In the genomic region with DNA sequence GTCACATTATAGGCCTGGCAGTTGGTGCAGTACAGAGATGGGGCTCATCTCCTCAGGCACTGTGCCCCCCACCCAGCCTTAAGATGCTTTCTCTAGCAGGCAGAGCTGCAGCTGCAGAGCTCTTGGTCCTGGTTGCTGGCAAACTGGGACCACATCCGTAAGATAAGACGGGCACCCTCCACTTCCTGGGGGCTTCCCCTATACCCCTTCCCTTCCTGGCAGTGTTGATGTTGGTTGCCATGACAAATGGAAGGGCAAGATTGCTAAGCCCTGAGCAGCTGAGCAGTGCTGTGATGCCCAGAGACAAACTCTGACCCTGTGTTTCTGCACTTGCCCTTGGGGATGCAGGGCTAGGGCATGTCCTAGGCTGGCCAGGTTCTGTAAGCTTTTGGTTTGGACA, we compare ENCODE assay signal across 9 cellular contexts.
A peak's percentile ranks its signal among the peaks of the same experiment; 100 is the strongest.
DNase-seq lines count a peak whose midpoint lies in the region; ATAC-seq and TF ChIP-seq lines count a peak whose summit lies in the region.
"Had no signal": no experiment of that assay in that cellular context is flagged by ENCODE, and none has a peak within 500 bp of the region (broad histone marks: within the 10 kb centered on the region; RNA-seq: fewer than 3 reads in every experiment).

No MANE protein-coding gene starts in this region.

- peaks cover 0 to 18% (median 6%) of the 10 kb centered on the region in 9 donors for H3K36me3 ChIP-seq in heart left ventricle
- H3K36me3 ChIP-seq in lower lobe of right lung: no peaks in the 10 kb centered on the region

- H3K27ac ChIP-seq in heart left ventricle (peak overlapping the region in 11 of 12 donors; percentile 2 to 86 (median 61)), lower lobe of right lung (peak overlapping the region; percentile 46)

- H3K4me1 Mint-ChIP-seq in type B pancreatic cell (ENCODE audit: unreplicated experiment): peaks cover 38% of the 10 kb centered on the region

- no peak overlapping the region for H3K4me3 ChIP-seq in heart left ventricle
- no peak overlapping the region for H3K4me3 ChIP-seq in lower lobe of right lung

- no peak for TF ChIP-seq POLR2A in heart left ventricle (IDR thresholded peaks at IDR 0.05)

- intact Hi-C loops in heart left ventricle (cut with DNase I) (loop anchor here in 5 of 10 donors (5.0 to 10.0 kb wide), 4 partner anchors 81 to 134 kb away; partner anchors contain the start of gene EEPD1 (in 2 of the 5)), Right ventricle myocardium inferior (cut with DNase I) (loop anchor here (5.0 kb wide), 1 partner anchor 59 kb away; no protein-coding TSS in a partner anchor), lower lobe of right lung (cut with DNase I) (no loop called here)

- TF ChIP-seq CTCF in heart left ventricle (IDR thresholded peaks at IDR 0.05): no peak
- TF ChIP-seq CTCF in lower lobe of right lung (IDR thresholded peaks at IDR 0.05): no peak
- no peak for TF ChIP-seq CTCF in type B pancreatic cell (conservative IDR thresholded peaks at IDR 0.05)

- no peak for ATAC-seq in heart left ventricle
- ATAC-seq in Right ventricle myocardium inferior: no peak
- ATAC-seq in lower lobe of right lung: no peak
- no peak for ATAC-seq in esophagus mucosa

- no peak for DNase-seq in heart left ventricle
- no peak for DNase-seq in Right ventricle myocardium inferior (ENCODE audit: missing footprints)
- DNase-seq in activated T-cell treated with anti-CD3 and anti-CD28 coated beads for 24 hours (ENCODE audit: low read depth): peak; percentile 26
- DNase-seq in lower lobe of right lung: no peak
- no peak for DNase-seq in type B pancreatic cell (ENCODE audit: extremely low spot score, unreplicated experiment)
- DNase-seq in HuH-7 (ENCODE audit: low spot score): no peak
- DNase-seq in NCI-H82 treated with DMSO at 0.1 percent for 48 hours (lab: John Stamatoyannopoulos, UW; ENCODE audit: unreplicated experiment): no peak
- DNase-seq: endodermal cell had no signal

- peak overlapping the region; percentile 62 for H3K27ac Mint-ChIP-seq in type B pancreatic cell
- H3K27ac Mint-ChIP-seq: endodermal cell had no signal

- H3K27me3 ChIP-seq in heart left ventricle (no peaks in the 10 kb centered on the region), lower lobe of right lung (ENCODE audit: low read depth) (no peaks in the 10 kb centered on the region)

- 68 to 80% (median 72%) methylated on average over 2 of the region's 2 CpGs for WGBS in heart left ventricle, 4 donors

- peaks cover 3 to 88% (median 37%) of the 10 kb centered on the region in 12 donors for H3K4me1 ChIP-seq in heart left ventricle
- H3K4me1 ChIP-seq in lower lobe of right lung: peaks cover 47% of the 10 kb centered on the region

- peaks cover 9% of the 10 kb centered on the region for H3K36me3 Mint-ChIP-seq in type B pancreatic cell

- no peaks in the 10 kb centered on the region for H3K9me3 Mint-ChIP-seq in type B pancreatic cell
- H3K9me3 Mint-ChIP-seq: endodermal cell had no signal

- H3K4me3 Mint-ChIP-seq in type B pancreatic cell: no peak overlapping the region
- H3K4me3 Mint-ChIP-seq: endodermal cell had no signal

- H3K9me3 ChIP-seq in heart left ventricle: no peaks in the 10 kb centered on the region
- H3K9me3 ChIP-seq in lower lobe of right lung: no peaks in the 10 kb centered on the region

- peaks cover 3% of the 10 kb centered on the region for H3K27me3 Mint-ChIP-seq in type B pancreatic cell
